15 cellular contexts compared by ENCODE assay signal in the genomic region with DNA sequence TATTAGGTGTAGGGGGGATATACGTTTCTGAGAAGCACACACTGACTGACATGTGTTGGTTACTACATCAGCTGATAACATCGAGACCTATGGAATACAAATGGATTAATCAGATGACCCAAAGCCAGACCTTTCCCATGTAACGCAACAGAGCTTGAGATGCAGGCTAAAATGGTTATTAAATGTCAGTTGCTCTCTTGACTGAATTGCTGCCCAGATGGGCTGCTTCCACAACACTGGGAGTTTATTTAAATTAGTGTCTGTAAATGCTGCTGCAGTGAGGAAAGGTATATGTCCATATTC.
"Had no signal": no experiment of that assay in that cellular context is flagged by ENCODE, and none has a peak within 500 bp of the region (broad histone marks: within the 10 kb centered on the region; RNA-seq: fewer than 3 reads in every experiment).

No MANE protein-coding gene starts in this region.

- ATAC-seq: left colon; stimulated activated memory B cell treated with anti-CD40 and anti-IgM and Interleukin-4, amounts not matched to agents 10 μg/mL and 1 μg/mL and 100 μg/mL, for 72 hours had no signal

- H3K9me3 Mint-ChIP-seq: activated CD4-positive, alpha-beta T cell treated with anti-CD3 and anti-CD28 coated beads, Interleukin-2, amount 10 ng/mL, durations not matched to agents 7 days and 5 days; activated naive CD8-positive, alpha-beta T cell treated with anti-CD3 and anti-CD28 coated beads for 36 hours; dendritic cell treated with granulocyte-macrophage colony-stimulating factor and Interleukin-4, amounts not matched to agents 40 ng/mL and 50 ng/mL, for 4 days; stimulated activated memory B cell treated with anti-CD40 and anti-IgM and Interleukin-4, amounts not matched to agents 10 μg/mL and 1 μg/mL and 100 μg/mL, for 72 hours; T-helper 2 cell treated with Interferon-gamma antibody and Interleukin-4, amounts not matched to agents 5 μg/mL and 100 μg/mL, for 36 hours had no signal

- H3K4me3 Mint-ChIP-seq: activated CD4-positive, alpha-beta T cell treated with anti-CD3 and anti-CD28 coated beads, Interleukin-2, amount 10 ng/mL, durations not matched to agents 7 days and 5 days; activated naive CD8-positive, alpha-beta T cell treated with anti-CD3 and anti-CD28 coated beads for 36 hours; dendritic cell treated with granulocyte-macrophage colony-stimulating factor and Interleukin-4, amounts not matched to agents 40 ng/mL and 50 ng/mL, for 4 days; stimulated activated memory B cell treated with anti-CD40 and anti-IgM and Interleukin-4, amounts not matched to agents 10 μg/mL and 1 μg/mL and 100 μg/mL, for 72 hours; T-helper 2 cell treated with Interferon-gamma antibody and Interleukin-4, amounts not matched to agents 5 μg/mL and 100 μg/mL, for 36 hours had no signal

- H3K27ac Mint-ChIP-seq: activated CD4-positive, alpha-beta T cell treated with anti-CD3 and anti-CD28 coated beads, Interleukin-2, amount 10 ng/mL, durations not matched to agents 7 days and 5 days; activated naive CD8-positive, alpha-beta T cell treated with anti-CD3 and anti-CD28 coated beads for 36 hours; dendritic cell treated with granulocyte-macrophage colony-stimulating factor and Interleukin-4, amounts not matched to agents 40 ng/mL and 50 ng/mL, for 4 days; stimulated activated memory B cell treated with anti-CD40 and anti-IgM and Interleukin-4, amounts not matched to agents 10 μg/mL and 1 μg/mL and 100 μg/mL, for 72 hours; T-helper 2 cell treated with Interferon-gamma antibody and Interleukin-4, amounts not matched to agents 5 μg/mL and 100 μg/mL, for 36 hours had no signal

- H3K4me1 ChIP-seq: breast epithelium, parathyroid adenoma had no signal

- H3K9me3 ChIP-seq: breast epithelium had no signal

- H3K27ac ChIP-seq: breast epithelium, parathyroid adenoma had no signal

- H3K36me3 ChIP-seq: breast epithelium had no signal

- DNase-seq: activated CD4-positive, alpha-beta T cell treated with anti-CD3 and anti-CD28 coated beads, Interleukin-2, amount 10 ng/mL, durations not matched to agents 7 days and 5 days; activated CD4-positive, CD25-positive, alpha-beta regulatory T cell; activated CD8-positive, alpha-beta memory T cell treated with anti-CD3 and anti-CD28 coated beads, Interleukin-2, amount 50 U/mL, for 48 hours; activated gamma-delta T cell treated with Interleukin-2 at 50 U/mL for 16 hours; activated naive CD8-positive, alpha-beta T cell treated with anti-CD3 and anti-CD28 coated beads for 36 hours; cerebellar nuclear complex; left colon; midbrain; stimulated activated CD4-positive, alpha-beta T cell treated with anti-CD3 and anti-CD28 coated beads, Interleukin-2, amount 100 ng/mL, for 48 hours; SW 1271 had no signal

- H3K36me3 Mint-ChIP-seq: activated naive CD8-positive, alpha-beta T cell treated with anti-CD3 and anti-CD28 coated beads for 36 hours; stimulated activated memory B cell treated with anti-CD40 and anti-IgM and Interleukin-4, amounts not matched to agents 10 μg/mL and 1 μg/mL and 100 μg/mL, for 72 hours had no signal

- H2AFZ ChIP-seq: parathyroid adenoma had no signal

- H3K9ac ChIP-seq: parathyroid adenoma had no signal

- H3K79me2 ChIP-seq: parathyroid adenoma had no signal
